9 cellular contexts compared by ENCODE assay signal in genomic region chr2:68466361-68466777, GRCh38. TPM values are rescaled to one million over a fixed set of nuclear protein-coding genes. Genes with fewer than 3 reads are reported as not detected.
DNase-seq lines count a peak whose midpoint lies in the region; FAIRE-seq and TF ChIP-seq lines count a peak whose summit lies in the region.
"Had no signal": no experiment of that assay in that cellular context is flagged by ENCODE, and none has a peak within 500 bp of the region (broad histone marks: within the 10 kb centered on the region; RNA-seq: fewer than 3 reads in every experiment).

No MANE protein-coding gene starts in this region.

- peak overlapping the region; percentile 99 for H3K27ac ChIP-seq in keratinocyte (ENCODE audit: control insufficient read depth, insufficient read depth, low read length)

- H3K9me1 ChIP-seq in keratinocyte (ENCODE audit: control insufficient read depth, extremely low read depth, insufficient read depth, low read length) = peaks cover 3% of the 10 kb centered on the region

- H3K27me3 ChIP-seq in keratinocyte (ENCODE audit: control insufficient read depth, extremely low read depth, insufficient read depth, low read length) = no peaks in the 10 kb centered on the region

- H3K9me3 ChIP-seq in keratinocyte (ENCODE audit: control insufficient read depth, low read depth, low read length) = no peaks in the 10 kb centered on the region
- H3K9me3 ChIP-seq: mucosa of descending colon had no signal

- H3K79me2 ChIP-seq in keratinocyte (ENCODE audit: control insufficient read depth, insufficient read depth, low read length) = peaks cover 10% of the 10 kb centered on the region

- FAIRE-seq in keratinocyte (lab: Jason Lieb, UNC) = peak; percentile 49

- peaks cover 0 to 2% of the 10 kb centered on the region in 2 experiments for H3K36me3 ChIP-seq in keratinocyte (ENCODE audit: control insufficient read depth in 2 of 2, extremely low read depth in 1 of 2, insufficient read depth in 2 of 2, low read length in 2 of 2)

- in situ Hi-C loops in astrocyte of the cerebellum (cut with HindIII; ENCODE audit: low sequenced_read_pairs) = no loop called here

- peak overlapping the region; percentile 99 for H2AFZ ChIP-seq in keratinocyte (ENCODE audit: control insufficient read depth, low read length)

- dilution Hi-C loops in keratinocyte (cut with MboI; ENCODE audit: extremely low pct_ligation_motif_present, low sequenced_read_pairs) = no loop called here

- TF ChIP-seq CTCF in astrocyte of the cerebellum (IDR thresholded peaks at IDR 0.05; ENCODE audit: low read depth, low read length, missing control alignments) (peak; percentile 39), keratinocyte (optimal IDR thresholded peaks at IDR 0.05 in 1 of 3, IDR thresholded peaks at IDR 0.05 in 1 of 3, conservative IDR thresholded peaks at IDR 0.05 in 1 of 3; ENCODE audit: extremely low read depth in 1 of 3, insufficient read depth in 2 of 3, low read length in 3 of 3) (no peak)

- peak overlapping the region; percentile 100 for H3K4me2 ChIP-seq in keratinocyte (ENCODE audit: control insufficient read depth, extremely low read depth, insufficient read depth, low read depth, low read length)

- DNase-seq in DMS 273 (lab: John Stamatoyannopoulos, UW; ENCODE audit: unreplicated experiment) (peak; percentile 60), DMS 273 treated with DMSO at 0.1 percent for 48 hours (lab: John Stamatoyannopoulos, UW) (no peak), T-helper 1 cell (peak in 4 of 5 donors; percentile 46 to 80 (median 53)), astrocyte of the cerebellum (ENCODE audit: low read depth) (peak; percentile 80), keratinocyte (ENCODE audit: low read depth, low spot score) (peak; percentile 73), iPS-NIHi7 (ENCODE audit: extremely low spot score) (no peak), NK-92 (lab: John Stamatoyannopoulos, UW; ENCODE audit: unreplicated experiment) (no peak)
- DNase-seq in stimulated activated CD4-positive, alpha-beta T cell treated with anti-CD3 and anti-CD28 coated beads, Interleukin-4, amount 100 ng/mL, for 1 hour = peak; percentile 56

- H3K4me1 ChIP-seq in keratinocyte (ENCODE audit: control insufficient read depth, extremely low read depth, insufficient read depth, low read length) = peaks cover 38% of the 10 kb centered on the region

- H3K9ac ChIP-seq in keratinocyte (ENCODE audit: control insufficient read depth, extremely low read depth, insufficient read depth, low read length) = peak overlapping the region; percentile 98

- H3K4me3 ChIP-seq in astrocyte of the cerebellum (ENCODE audit: low read depth, low read length) (peak overlapping the region; percentile 93), keratinocyte (ENCODE audit: control insufficient read depth in 2 of 3, extremely low read depth in 1 of 3, insufficient read depth in 2 of 3, low read depth in 1 of 3, low read length in 3 of 3) (peak overlapping the region; percentile 71 to 97 (median 96))

- no peaks in the 10 kb centered on the region for H4K20me1 ChIP-seq in keratinocyte (ENCODE audit: control insufficient read depth, extremely low read depth, insufficient read depth, low read length)

RNA-seq across cellular contexts. Expression of gene FBXO48, which starts 0.7 kb away (rescaled TPM):
- 0.85 to 1.9 TPM (median 1.0 TPM) in 3 replicates for polyA plus RNA-seq in keratinocyte
- polyA plus RNA-seq in keratinocyte (2011; ENCODE audit: low read depth) = 0.29 TPM
- polyA plus RNA-seq in keratinocyte (2011; cell fraction: cytosol; rRNA removed) = 0.55 and 1.0 TPM in 2 replicates
- polyA plus RNA-seq in keratinocyte (2011; cell fraction: nucleus; rRNA removed) = 1.3 and 1.4 TPM in 2 replicates
- 0.64 and 0.86 TPM in 2 replicates for polyA plus RNA-seq in keratinocyte (2012; ENCODE audit: low replicate concordance)
- polyA minus RNA-seq in keratinocyte = 0.72 to 2.0 TPM (median 1.3 TPM) in 3 replicates
- polyA minus RNA-seq in keratinocyte (2011; cell fraction: cytosol; rRNA and poly(A)+ RNA removed) = 0.58 TPM
- polyA minus RNA-seq in keratinocyte (2011; cell fraction: nucleus; rRNA and poly(A)+ RNA removed) = 0.63 and 1.3 TPM in 2 replicates

RNA-seq across cellular contexts. Expression of gene APLF, which starts 1.0 kb away (rescaled TPM):
- 1.6 to 3.0 TPM (median 2.3 TPM) in 3 replicates for polyA plus RNA-seq in keratinocyte
- polyA plus RNA-seq in keratinocyte (2011; ENCODE audit: low read depth) = 5.1 TPM
- 1.8 and 3.2 TPM in 2 replicates for polyA plus RNA-seq in keratinocyte (2011; cell fraction: cytosol; rRNA removed)
- 2.9 and 3.5 TPM in 2 replicates for polyA plus RNA-seq in keratinocyte (2011; cell fraction: nucleus; rRNA removed)
- 1.2 and 2.3 TPM in 2 replicates for polyA plus RNA-seq in keratinocyte (2012; ENCODE audit: low replicate concordance)
- 0.95 to 4.4 TPM (median 3.1 TPM) in 3 replicates for polyA minus RNA-seq in keratinocyte
- polyA minus RNA-seq in keratinocyte (2011; cell fraction: cytosol; rRNA and poly(A)+ RNA removed) = 2.7 TPM
- polyA minus RNA-seq in keratinocyte (2011; cell fraction: nucleus; rRNA and poly(A)+ RNA removed) = 3.8 and 4.8 TPM in 2 replicates

Comparison
In these comparisons a context has a peak if more than half of its experiments do, and no peak if none do; other contexts are left out.
1. DNase-seq: peak in DMS 273 (single experiment), T-helper 1 cell (4 of 5), astrocyte of the cerebellum (single experiment), keratinocyte (single experiment) and stimulated activated CD4-positive, alpha-beta T cell treated with anti-CD3 and anti-CD28 coated beads, Interleukin-4, amount 100 ng/mL, for 1 hour (single experiment); none in DMS 273 treated with DMSO at 0.1 percent for 48 hours (single experiment), iPS-NIHi7 (single experiment) and NK-92 (single experiment).